2 cellular contexts compared by ENCODE assay signal in genomic region chr2:215699698-215700407, GRCh38.
TF ChIP-seq lines count a peak whose summit lies in the region.

No MANE protein-coding gene starts in this region.

TF ChIP-seq in A549, 52 proteins besides CTCF, POLR2A, EP300 and RAD21 (continued from another document):
- TF ChIP-seq HMGXB4 (CRISPR knock-in tag; IDR thresholded peaks at IDR 0.05; ENCODE audit: borderline replicate concordance) (no peak), HEYL (CRISPR knock-in tag; IDR thresholded peaks at IDR 0.05) (no peak), MAZ (IDR thresholded peaks at IDR 0.05; ENCODE audit: borderline replicate concordance, low read depth, low read length) (no peak), RCOR1 (IDR thresholded peaks at IDR 0.05; ENCODE audit: low read depth, low read length) (no peak), JUN (IDR thresholded peaks at IDR 0.05) (no peak), MAX (IDR thresholded peaks at IDR 0.05) (no peak), CHD4 (IDR thresholded peaks at IDR 0.05; ENCODE audit: borderline replicate concordance) (no peak), HDAC2 (IDR thresholded peaks at IDR 0.05) (no peak)
TF ChIP-seq in A549: peak in this region for 0.

TF ChIP-seq in IMR-90, 13 proteins besides CTCF, POLR2A, EP300 and RAD21 (continued from another document):
- no peak for TF ChIP-seq USF2 (IDR thresholded peaks at IDR 0.05; ENCODE audit: low read depth, low read length)
- TF ChIP-seq FOS (IDR thresholded peaks at IDR 0.05; ENCODE audit: low read depth, low read length): no peak
- no peak for TF ChIP-seq MAZ (IDR thresholded peaks at IDR 0.05; ENCODE audit: borderline replicate concordance, low read depth, low read length)
- TF ChIP-seq NFE2L2 (IDR thresholded peaks at IDR 0.05; ENCODE audit: low read depth, low read length): no peak
- TF ChIP-seq ELK1 (IDR thresholded peaks at IDR 0.05; ENCODE audit: borderline replicate concordance, low read depth, low read length): no peak
- TF ChIP-seq CEBPB (IDR thresholded peaks at IDR 0.05; ENCODE audit: low read depth, low read length): no peak
- no peak for TF ChIP-seq BHLHE40 (IDR thresholded peaks at IDR 0.05; ENCODE audit: low read depth, low read length)
- TF ChIP-seq MXI1 (IDR thresholded peaks at IDR 0.05; ENCODE audit: borderline replicate concordance, low read depth, low read length): no peak
- TF ChIP-seq CHD1 (IDR thresholded peaks at IDR 0.05; ENCODE audit: low read depth, low read length): no peak
